ENCODE assay signal across 25 cellular contexts in the genomic region with DNA sequence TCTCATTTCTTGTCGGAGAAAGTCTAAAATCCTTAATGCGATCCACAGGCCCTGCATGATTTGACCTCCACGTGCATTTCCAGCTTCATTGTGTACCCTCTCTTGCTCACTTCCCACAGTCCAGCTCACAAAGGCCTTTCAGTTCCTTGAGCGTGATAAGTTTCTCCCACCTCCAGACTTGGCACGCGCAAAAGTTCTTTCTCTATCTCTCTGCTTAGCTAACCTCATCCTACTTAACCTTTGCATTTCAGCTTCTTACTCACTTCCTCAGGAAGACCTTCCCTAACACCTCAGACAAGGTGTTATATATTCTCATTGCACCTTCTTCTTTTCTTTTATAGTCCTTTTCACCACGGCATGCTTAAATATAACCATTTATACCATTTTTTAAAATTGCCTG.
DNase-seq lines count a peak whose midpoint lies in the region; ATAC-seq, FAIRE-seq and TF ChIP-seq lines count a peak whose summit lies in the region.
"Had no signal": no experiment of that assay in that cellular context is flagged by ENCODE, and none has a peak within 500 bp of the region (broad histone marks: within the 10 kb centered on the region; RNA-seq: fewer than 3 reads in every experiment).

No MANE protein-coding gene starts in this region.

- no peak overlapping the region for H3K27ac ChIP-seq in CD4-positive, alpha-beta memory T cell (ENCODE audit: low read depth, low read length)
- H3K27ac ChIP-seq in CD8-positive, alpha-beta memory T cell (ENCODE audit: low read depth, low read length) = no peak overlapping the region
- H3K27ac ChIP-seq in K562 (ENCODE audit: extremely low read depth, low read depth, low read length) (no peak overlapping the region), aorta (ENCODE audit: low read depth in 1 of 2, low read length in 2 of 2) (no peak overlapping the region)
- H3K27ac ChIP-seq: HL-60, Peyer's patch, SJCRH30 had no signal

- TF ChIP-seq EP300 in K562 (IDR thresholded peaks at IDR 0.05; ENCODE audit: low read length) = no peak

- CTCF ChIA-PET in CD4-positive, alpha-beta memory T cell (lab: Charles Lee; ENCODE audit: partially characterized antibody) = no interaction called here
- CTCF ChIA-PET in CD8-positive, alpha-beta memory T cell (lab: Charles Lee) = interaction anchor here (1.2 kb wide), 1 partner anchor 32 kb away, joined by 3 read pairs; no protein-coding TSS in a partner anchor
- CTCF ChIA-PET in K562 (lab: Yijun Ruan, JAX; ENCODE audit: low intra/inter-chr PET ratio) = no interaction called here

- peaks cover 0 to 1% (median 0%) of the 10 kb centered on the region in 8 donors for H3K9me3 Mint-ChIP-seq in CD4-positive, alpha-beta memory T cell
- H3K9me3 Mint-ChIP-seq in CD8-positive, alpha-beta memory T cell = no peaks in the 10 kb centered on the region
- no peaks in the 10 kb centered on the region for H3K9me3 Mint-ChIP-seq in immature natural killer cell
- H3K9me3 Mint-ChIP-seq: CD4-positive, alpha-beta T cell had no signal

- in situ Hi-C loops in K562 (cut with MboI) = no loop called here

- no peak overlapping the region for H3K9ac ChIP-seq in K562 (ENCODE audit: insufficient read depth in 1 of 2, low read depth in 2 of 2, low read length in 2 of 2)

- H2AFZ ChIP-seq in K562 (ENCODE audit: low read depth, low read length) = peak overlapping the region; percentile 58; the same call in 1 of the 2 replicates

- no peaks in the 10 kb centered on the region for H3K27me3 Mint-ChIP-seq in CD4-positive, alpha-beta memory T cell
- H3K27me3 Mint-ChIP-seq in CD8-positive, alpha-beta memory T cell = peaks cover 0 to 1% of the 10 kb centered on the region in 2 donors
- no peaks in the 10 kb centered on the region for H3K27me3 Mint-ChIP-seq in immature natural killer cell (ENCODE audit: low read depth in 3 of 3)
- H3K27me3 Mint-ChIP-seq: CD4-positive, alpha-beta T cell had no signal

- peaks cover 6% of the 10 kb centered on the region for H3K4me1 ChIP-seq in CD4-positive, alpha-beta memory T cell (ENCODE audit: insufficient read depth, low read length)
- H3K4me1 ChIP-seq in CD8-positive, alpha-beta memory T cell (ENCODE audit: insufficient read depth, low read length) = peaks cover 14% of the 10 kb centered on the region
- H3K4me1 ChIP-seq in K562 (replicated peaks in 1 of 2; ENCODE audit: control insufficient read depth in 2 of 2, insufficient read depth in 2 of 2, low read length in 2 of 2) (0 out of 5 replicates have a peak, but pooled peaks cover 0 to 2% of the 10 kb centered on the region in 2 experiments), aorta (ENCODE audit: control insufficient read depth in 1 of 2, insufficient read depth in 2 of 2, low read length in 2 of 2) (peaks cover 0 to 5% of the 10 kb centered on the region in 2 donors)
- H3K4me1 ChIP-seq: Peyer's patch, SJCRH30 had no signal

- H3K27ac Mint-ChIP-seq in CD4-positive, alpha-beta memory T cell = peak overlapping the region in 4 of 7 donors; percentile 7 to 96 (median 39)
- H3K27ac Mint-ChIP-seq in CD8-positive, alpha-beta memory T cell = peak overlapping the region; percentile 40 to 97 (median 90)
- H3K27ac Mint-ChIP-seq in immature natural killer cell = peak overlapping the region; percentile 52 to 89 (median 82)
- H3K27ac Mint-ChIP-seq: CD4-positive, alpha-beta T cell had no signal

- no peak overlapping the region for H3K4me3 ChIP-seq in CD4-positive, alpha-beta memory T cell (ENCODE audit: low read length in 2 of 2)
- no peak overlapping the region for H3K4me3 ChIP-seq in CD8-positive, alpha-beta memory T cell (ENCODE audit: low read length)
- H3K4me3 ChIP-seq in K562 (no peak overlapping the region), aorta (ENCODE audit: low read length in 2 of 2) (no peak overlapping the region)
- H3K4me3 ChIP-seq: Peyer's patch, SJCRH30 had no signal

- H3K4me3 Mint-ChIP-seq in CD4-positive, alpha-beta memory T cell = peak overlapping the region in 5 of 8 donors; percentile 7 to 58 (median 39)
- peak overlapping the region; percentile 0 to 81 (median 70) for H3K4me3 Mint-ChIP-seq in CD8-positive, alpha-beta memory T cell
- H3K4me3 Mint-ChIP-seq in immature natural killer cell = peak overlapping the region; percentile 51 to 76 (median 61)
- H3K4me3 Mint-ChIP-seq: CD4-positive, alpha-beta T cell had no signal

- H3K4me2 ChIP-seq in K562 (ENCODE audit: insufficient read depth, low read length) = no peak overlapping the region

- intact Hi-C loops in CD4-positive, alpha-beta memory T cell (cut with micrococcal nuclease) = no loop called here
- intact Hi-C loops in K562 (cut with micrococcal nuclease) = no loop called here
- intact Hi-C loops in aorta (cut with DNase I) = no loop called here

- no peak for TF ChIP-seq RAD21 in K562 (CRISPR knock-in tag; conservative IDR thresholded peaks at IDR 0.05 in 1 of 2, IDR thresholded peaks at IDR 0.05 in 1 of 2)

- no peak for FAIRE-seq in K562 (lab: Jason Lieb, UNC)
- FAIRE-seq: D721Med, GM18507, H54, HepG2 had no signal

- WGBS in K562 (ENCODE audit: insufficient coverage, low coverage, missing lambda C conversion rate) = 40% methylated on average over 7 of the region's 7 CpGs
- 91 to 95% methylated on average over 7 of the region's 7 CpGs for WGBS in aorta, 2 donors

- no peaks in the 10 kb centered on the region for H3K36me3 ChIP-seq in CD4-positive, alpha-beta memory T cell (ENCODE audit: insufficient read depth, low read length)
- H3K36me3 ChIP-seq in CD8-positive, alpha-beta memory T cell (ENCODE audit: insufficient read depth, low read length) = no peaks in the 10 kb centered on the region
- H3K36me3 ChIP-seq in K562 (ENCODE audit: control insufficient read depth, insufficient read depth, low read length) = no peaks in the 10 kb centered on the region
- no peaks in the 10 kb centered on the region for H3K36me3 ChIP-seq in aorta (ENCODE audit: control insufficient read depth in 1 of 2, insufficient read depth in 2 of 2, low read length in 1 of 2)
- H3K36me3 ChIP-seq: Peyer's patch, SJCRH30 had no signal

- no peaks in the 10 kb centered on the region for H3K79me2 ChIP-seq in K562 (ENCODE audit: control insufficient read depth, insufficient read depth, low read length)

- no TSS peak for BruUV-seq in K562 (replicated peaks; lab: Mats Ljungman, UMichigan)

- H3K4me1 Mint-ChIP-seq in CD4-positive, alpha-beta memory T cell = peaks cover 0 to 10% (median 7%) of the 10 kb centered on the region in 4 donors
- H3K4me1 Mint-ChIP-seq in CD8-positive, alpha-beta memory T cell = peaks cover 42 to 46% (median 45%) of the 10 kb centered on the region in 3 donors
- H3K4me1 Mint-ChIP-seq in immature natural killer cell = peaks cover 35 to 55% of the 10 kb centered on the region in 2 donors

- POLR2A ChIA-PET in CD4-positive, alpha-beta memory T cell (lab: Charles Lee; ENCODE audit: partially characterized antibody) = no interaction called here
- POLR2A ChIA-PET in CD8-positive, alpha-beta memory T cell (lab: Charles Lee) = interaction anchor here (0.6 to 0.8 kb wide), 3 partner anchors 124 to 205 kb away, joined by 4 to 5 read pairs (median 4); a partner anchor contains a TSS
- POLR2A ChIA-PET in K562 (lab: Yijun Ruan, JAX) = interaction anchor here (0.5 to 1.0 kb wide), 2 partner anchors 10 to 19 kb away, joined by 3 read pairs; no protein-coding TSS in a partner anchor

- H3K27me3 ChIP-seq in CD4-positive, alpha-beta memory T cell (ENCODE audit: insufficient read depth, low read length) = no peaks in the 10 kb centered on the region
- no peaks in the 10 kb centered on the region for H3K27me3 ChIP-seq in CD8-positive, alpha-beta memory T cell (ENCODE audit: insufficient read depth, low read length, poor library complexity, severe bottlenecking)
- H3K27me3 ChIP-seq in K562 (ENCODE audit: control insufficient read depth in 2 of 2, insufficient read depth in 2 of 2, low read length in 2 of 2) (no peaks in the 10 kb centered on the region; a peak in 1 of 5 replicates), aorta (ENCODE audit: control insufficient read depth in 1 of 2, insufficient read depth in 2 of 2, low read length in 1 of 2) (no peaks in the 10 kb centered on the region)
- H3K27me3 ChIP-seq: Peyer's patch, SJCRH30 had no signal

- H3K36me3 Mint-ChIP-seq in CD4-positive, alpha-beta memory T cell = no peaks in the 10 kb centered on the region
- H3K36me3 Mint-ChIP-seq in CD8-positive, alpha-beta memory T cell = peaks cover 0 to 10% (median 0%) of the 10 kb centered on the region in 3 donors
- H3K36me3 Mint-ChIP-seq in immature natural killer cell = no peaks in the 10 kb centered on the region

- no peaks in the 10 kb centered on the region for H3K9me3 ChIP-seq in CD4-positive, alpha-beta memory T cell (ENCODE audit: control insufficient read depth in 1 of 2, low read length in 2 of 2)
- no peaks in the 10 kb centered on the region for H3K9me3 ChIP-seq in CD8-positive, alpha-beta memory T cell (ENCODE audit: low read length)
- H3K9me3 ChIP-seq in K562 (replicated peaks; ENCODE audit: control insufficient read depth, insufficient read depth, low read depth, low read length) = no peaks in the 10 kb centered on the region
- no peaks in the 10 kb centered on the region for H3K9me3 ChIP-seq in aorta (ENCODE audit: control insufficient read depth, low read length)
- H3K9me3 ChIP-seq: Peyer's patch, SJCRH30 had no signal

- H3K9me1 ChIP-seq in K562 (ENCODE audit: control insufficient read depth, insufficient read depth, low read length) = no peaks in the 10 kb centered on the region

- peak in 1 of 5 donors; percentile 9 for DNase-seq in CD4-positive, alpha-beta memory T cell
- peak in 2 of 5 donors; percentile 2 to 49 for DNase-seq in CD8-positive, alpha-beta memory T cell
- no peak for DNase-seq in K562 (ENCODE audit: extremely low read depth in 1 of 4, low spot score in 3 of 4)
- DNase-seq in immature natural killer cell = peak; percentile 47 to 56 (median 47)
- DNase-seq in NCI-H510A treated with DMSO at 0.1 percent for 48 hours (lab: John Stamatoyannopoulos, UW) = no peak
- no peak for DNase-seq in aorta
- no peak for DNase-seq in globus pallidus (ENCODE audit: low spot score)
- DNase-seq: CD4-positive, alpha-beta T cell; DMS53; GDM1; KG1; NCI-H1092; NCI-H146; NCI-H2029; NCI-H2227 treated with DMSO at 0.1 percent for 48 hours; NCI-H524; NCI-H82; Peyer's patch; SJCRH30 had no signal

- no peaks in the 10 kb centered on the region for H4K20me1 ChIP-seq in K562 (replicated peaks; ENCODE audit: control insufficient read depth, insufficient read depth, low read length)

- ATAC-seq in K562 (no peak), aorta (ENCODE audit: low FRiP score) (no peak), HG03175 (IDR thresholded peaks at IDR 0.05; ENCODE audit: unreplicated experiment) (no peak)
- ATAC-seq: HepG2 had no signal

- TF ChIP-seq POLR2A in K562 (conservative IDR thresholded peaks at IDR 0.05) = no peak

- no peak for TF ChIP-seq CTCF in K562 (IDR thresholded peaks at IDR 0.05 in 2 of 3, conservative IDR thresholded peaks at IDR 0.05 in 1 of 3; ENCODE audit: insufficient read depth in 2 of 3, low read depth in 1 of 3, low read length in 3 of 3)

TF ChIP-seq in K562, 482 proteins besides CTCF, POLR2A, EP300 and RAD21 (continues in another document):
- TF ChIP-seq GABPB2 (CRISPR knock-in tag; conservative IDR thresholded peaks at IDR 0.05) = no peak

Comparison
In these comparisons a context has a peak if more than half of its experiments do, and no peak if none do; other contexts are left out.
1. DNase-seq: peak in immature natural killer cell (3 of 3); none in K562 (0 of 4), NCI-H510A treated with DMSO at 0.1 percent for 48 hours (single experiment), aorta (0 of 2) and globus pallidus (single experiment).
2. H3K27ac Mint-ChIP-seq: peak in every context shown above with its lines; median percentile 90 in CD8-positive, alpha-beta memory T cell; 82 in immature natural killer cell; 39 in CD4-positive, alpha-beta memory T cell.
3. Peak in every context shown above with its lines, with median percentiles within 50 percentile points of each other: H3K4me3 Mint-ChIP-seq.